In the genomic region with DNA sequence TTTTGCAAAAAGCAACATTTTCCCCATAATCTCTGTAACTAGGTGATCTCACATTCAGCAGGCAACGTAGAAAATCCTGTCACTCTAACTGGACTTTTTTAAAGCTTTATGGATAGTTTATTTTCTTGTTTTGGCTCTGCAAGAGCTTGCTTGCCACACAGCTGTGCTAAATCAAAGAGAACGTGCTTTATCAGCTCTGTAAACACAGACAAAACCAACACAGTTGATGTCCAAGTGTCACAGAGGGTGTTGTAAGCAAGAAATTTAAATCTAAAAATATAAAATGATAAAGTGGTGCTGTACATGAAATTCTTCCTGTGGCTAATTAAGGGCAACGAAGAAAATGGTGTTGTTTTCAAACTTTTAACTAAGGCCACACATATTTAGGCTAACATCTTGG, we compare ENCODE assay signal across 1 cellular context.
TF ChIP-seq lines count a peak whose summit lies in the region.

No MANE protein-coding gene starts in this region.

TF ChIP-seq in GM23338, 12 proteins besides CTCF, POLR2A, EP300 and RAD21 (continued from another document):
- TF ChIP-seq REST (IDR thresholded peaks at IDR 0.05; ENCODE audit: unreplicated experiment) (no peak), EZH2 (IDR thresholded peaks at IDR 0.05; ENCODE audit: low read depth, unreplicated experiment) (no peak), STAT1 (IDR thresholded peaks at IDR 0.05; ENCODE audit: unreplicated experiment) (no peak)
- TF ChIP-seq, protein P1, sequence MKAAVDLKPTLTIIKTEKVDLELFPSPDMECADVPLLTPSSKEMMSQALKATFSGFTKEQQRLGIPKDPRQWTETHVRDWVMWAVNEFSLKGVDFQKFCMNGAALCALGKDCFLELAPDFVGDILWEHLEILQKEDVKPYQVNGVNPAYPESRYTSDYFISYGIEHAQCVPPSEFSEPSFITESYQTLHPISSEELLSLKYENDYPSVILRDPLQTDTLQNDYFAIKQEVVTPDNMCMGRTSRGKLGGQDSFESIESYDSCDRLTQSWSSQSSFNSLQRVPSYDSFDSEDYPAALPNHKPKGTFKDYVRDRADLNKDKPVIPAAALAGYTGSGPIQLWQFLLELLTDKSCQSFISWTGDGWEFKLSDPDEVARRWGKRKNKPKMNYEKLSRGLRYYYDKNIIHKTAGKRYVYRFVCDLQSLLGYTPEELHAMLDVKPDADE (IDR thresholded peaks at IDR 0.05) = no peak
TF ChIP-seq in GM23338: peak in this region for 0.
